In the genomic region with DNA sequence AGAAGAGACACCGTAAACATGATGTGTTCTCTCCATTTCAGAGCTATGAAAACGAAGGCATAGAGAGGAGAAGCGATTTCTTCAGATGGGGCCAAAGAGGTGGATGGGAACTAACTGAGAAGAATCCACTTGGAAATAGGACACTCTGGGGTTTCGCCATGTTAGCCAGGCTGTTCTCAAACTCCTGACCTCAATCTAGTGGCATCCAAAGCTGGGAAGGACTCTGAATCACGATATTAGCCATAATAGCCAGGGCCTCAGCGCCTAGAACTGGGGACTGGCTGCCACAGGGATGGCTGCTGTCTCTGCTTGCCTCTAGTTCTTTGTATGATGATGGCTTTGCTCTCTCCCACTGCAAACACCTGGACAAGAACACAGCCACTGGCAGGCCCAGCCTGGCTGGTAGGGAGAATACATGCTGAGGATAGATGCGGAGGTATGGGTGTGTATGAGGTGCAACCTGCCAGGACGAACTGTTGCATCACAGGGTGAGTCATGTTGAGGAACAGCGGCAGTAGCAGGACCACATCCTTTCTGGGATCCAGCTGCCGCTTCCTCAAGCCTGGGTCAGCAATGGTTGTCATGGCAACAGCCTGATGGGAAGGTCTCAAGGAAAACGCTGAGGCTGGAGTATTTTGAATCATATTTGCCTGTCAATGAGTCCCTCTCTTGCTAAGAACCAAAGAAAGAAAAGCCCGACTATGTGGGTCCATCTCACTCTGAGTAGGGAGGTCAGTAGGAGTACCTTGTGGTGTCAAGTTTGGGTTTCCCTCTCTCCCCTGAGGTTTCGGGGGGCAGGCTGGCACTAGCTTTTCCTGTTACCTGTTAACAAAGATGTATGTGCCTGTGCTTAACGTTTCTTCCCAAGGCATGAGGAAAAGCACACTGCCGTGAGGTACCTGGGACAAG, we compare ENCODE assay signal across 11 cellular contexts. TPM values are rescaled to one million over a fixed set of nuclear protein-coding genes. Genes with fewer than 3 reads are reported as not detected.
DNase-seq lines count a peak whose midpoint lies in the region; ATAC-seq and TF ChIP-seq lines count a peak whose summit lies in the region.
"Had no signal": no experiment of that assay in that cellular context is flagged by ENCODE, and none has a peak within 500 bp of the region (broad histone marks: within the 10 kb centered on the region; RNA-seq: fewer than 3 reads in every experiment).

No MANE protein-coding gene starts in this region.

- no peak overlapping the region for H2BK5ac ChIP-seq in IMR-90 (ENCODE audit: low read depth, low read length, poor library complexity, severe bottlenecking)

- DNase-seq in DMS53 (lab: John Stamatoyannopoulos, UW) (peak; percentile 94), IMR-90 (peak; percentile 93), foreskin fibroblast (peak; percentile 86 to 91), epidermal melanocyte (ENCODE audit: insufficient read length, low spot score) (no peak), NCI-H1048 (lab: John Stamatoyannopoulos, UW) (no peak)
- peak; percentile 83 for DNase-seq in activated CD4-positive, alpha-beta T cell treated with anti-CD3 and anti-CD28 coated beads, Interleukin-2, amount 10 ng/mL, durations not matched to agents 24 days and 14 days
- DNase-seq in stimulated activated CD8-positive, alpha-beta memory T cell treated with anti-CD3 and anti-CD28 coated beads, Interleukin-12 subunit alpha, Interleukin-12 subunit beta, amount 100 ng/mL, for 4 hours (ENCODE audit: low read depth), result peak; percentile 2

- H4K91ac ChIP-seq in IMR-90 (ENCODE audit: insufficient read depth, low read depth, low read length), result no peak overlapping the region

- in situ Hi-C loops in IMR-90 (cut with MboI; ENCODE audit: low sequenced_read_pairs), result no loop called here

- H3K23ac ChIP-seq in IMR-90 (ENCODE audit: low read depth, low read length), result no peak overlapping the region

- peaks cover 5% of the 10 kb centered on the region; the same call in 1 of the 2 replicates for H3K9me3 ChIP-seq in IMR-90 (ENCODE audit: control insufficient read depth, insufficient read depth, low read length)

- no peaks in the 10 kb centered on the region for H3K9me1 ChIP-seq in IMR-90 (ENCODE audit: insufficient read depth, low read length)

- no peaks in the 10 kb centered on the region for H3K36me3 Mint-ChIP-seq in activated CD4-positive, alpha-beta T cell treated with anti-CD3 and anti-CD28 coated beads, Interleukin-2, amount 10 ng/mL, durations not matched to agents 24 days and 14 days (ENCODE audit: low read depth)

- H2BK15ac ChIP-seq in IMR-90 (ENCODE audit: low read depth, low read length), result no peak overlapping the region

- H2AK5ac ChIP-seq in IMR-90 (ENCODE audit: low read depth, low read length), result no peak overlapping the region

- BruUV-seq in IMR-90 (replicated peaks; lab: Mats Ljungman, UMichigan), result no TSS peak

- H3K4me3 Mint-ChIP-seq in activated CD4-positive, alpha-beta T cell treated with anti-CD3 and anti-CD28 coated beads, Interleukin-2, amount 10 ng/mL, durations not matched to agents 24 days and 14 days, result no peak overlapping the region
- H3K4me3 Mint-ChIP-seq: IgD-negative memory B cell; stimulated activated naive CD8-positive, alpha-beta T cell treated with anti-CD3 and anti-CD28 coated beads, Interleukin-15, Interleukin-2, amounts not matched to agents 100 ng/mL and 50 ng/mL, for 24 hours had no signal

- no peak overlapping the region for H3K27ac ChIP-seq in IMR-90 (ENCODE audit: insufficient read depth, low read length)

- no peaks in the 10 kb centered on the region for H3K36me3 ChIP-seq in IMR-90 (ENCODE audit: control insufficient read depth, insufficient read depth, low read length)

- H3K79me1 ChIP-seq in IMR-90 (ENCODE audit: low read depth in 1 of 2, low read length in 2 of 2), result no peaks in the 10 kb centered on the region

- no peak overlapping the region for H2BK20ac ChIP-seq in IMR-90 (ENCODE audit: low read depth, low read length)

- H3K18ac ChIP-seq in IMR-90 (ENCODE audit: low read depth, low read length), result no peak overlapping the region

- H4K8ac ChIP-seq in IMR-90 (ENCODE audit: low read depth in 2 of 2, low read length in 2 of 2), result no peak overlapping the region

- H2AFZ ChIP-seq in IMR-90 (replicated peaks; ENCODE audit: low read length, poor library complexity), result peak overlapping the region; percentile 46

- H3K4me1 ChIP-seq in IMR-90 (ENCODE audit: control insufficient read depth, insufficient read depth, low read length), result no peaks in the 10 kb centered on the region

- no peak overlapping the region for H2BK120ac ChIP-seq in IMR-90 (ENCODE audit: low read depth, low read length)

- no peak for TF ChIP-seq POLR2A in IMR-90 (IDR thresholded peaks at IDR 0.05; ENCODE audit: low read depth, low read length)

- ATAC-seq in IMR-90 (ENCODE audit: low read depth), result peak; percentile 59
- ATAC-seq in HG02571 (IDR thresholded peaks at IDR 0.05; ENCODE audit: unreplicated experiment), result no peak

- H3K27me3 Mint-ChIP-seq in activated CD4-positive, alpha-beta T cell treated with anti-CD3 and anti-CD28 coated beads, Interleukin-2, amount 10 ng/mL, durations not matched to agents 24 days and 14 days, result peaks cover 19% of the 10 kb centered on the region

- peaks cover 21% of the 10 kb centered on the region for H3K27me3 ChIP-seq in IMR-90 (ENCODE audit: control insufficient read depth, insufficient read depth, low read length)

- no peak for TF ChIP-seq RAD21 in IMR-90 (IDR thresholded peaks at IDR 0.05; ENCODE audit: low read length)

- dilution Hi-C loops in IMR-90 (cut with HindIII; ENCODE audit: low sequenced_read_pairs, unreplicated experiment), result no loop called here

- no peaks in the 10 kb centered on the region for H3K9me3 Mint-ChIP-seq in activated CD4-positive, alpha-beta T cell treated with anti-CD3 and anti-CD28 coated beads, Interleukin-2, amount 10 ng/mL, durations not matched to agents 24 days and 14 days
- H3K9me3 Mint-ChIP-seq: stimulated activated naive CD8-positive, alpha-beta T cell treated with anti-CD3 and anti-CD28 coated beads, Interleukin-15, Interleukin-2, amounts not matched to agents 100 ng/mL and 50 ng/mL, for 24 hours had no signal

- H3K4me1 Mint-ChIP-seq in activated CD4-positive, alpha-beta T cell treated with anti-CD3 and anti-CD28 coated beads, Interleukin-2, amount 10 ng/mL, durations not matched to agents 24 days and 14 days, result peaks cover 18% of the 10 kb centered on the region

- CTCF ChIA-PET in IMR-90 (lab: Yijun Ruan, JAX), result no interaction called here

- no peak overlapping the region for H3K56ac ChIP-seq in IMR-90 (ENCODE audit: extremely low read depth, insufficient read depth, low read length)

- H4K5ac ChIP-seq in IMR-90 (ENCODE audit: low read depth, low read length), result no peak overlapping the region

- no peak overlapping the region for H3K9ac ChIP-seq in IMR-90 (ENCODE audit: low read depth, low read length)

- WGBS in IMR-90 (ENCODE audit: extremely low coverage in 2 of 2, insufficient read length in 1 of 2), 2 experiments, result 30% methylated on average over 4 of the region's 15 CpGs; no CpG with 5 or more reads in 1 of the 2 experiments

- H3K27ac Mint-ChIP-seq in activated CD4-positive, alpha-beta T cell treated with anti-CD3 and anti-CD28 coated beads, Interleukin-2, amount 10 ng/mL, durations not matched to agents 24 days and 14 days, result no peak overlapping the region
- H3K27ac Mint-ChIP-seq: stimulated activated naive CD8-positive, alpha-beta T cell treated with anti-CD3 and anti-CD28 coated beads, Interleukin-15, Interleukin-2, amounts not matched to agents 100 ng/mL and 50 ng/mL, for 24 hours had no signal

- TF ChIP-seq CTCF in IMR-90 (conservative IDR thresholded peaks at IDR 0.05; ENCODE audit: low read depth, low read length), result no peak
- TF ChIP-seq CTCF in foreskin fibroblast (IDR thresholded peaks at IDR 0.05; ENCODE audit: low read depth, low read length), result no peak

- no peak overlapping the region for H3K4ac ChIP-seq in IMR-90 (ENCODE audit: low read depth, low read length)

- H2AK9ac ChIP-seq in IMR-90 (replicated peaks; ENCODE audit: low read depth, low read length, poor library complexity), result no peak overlapping the region

- no peak overlapping the region for H3K14ac ChIP-seq in IMR-90 (replicated peaks; ENCODE audit: low read depth, low read length)

- POLR2A ChIA-PET in IMR-90 (lab: Charles Lee; ENCODE audit: unreplicated experiment), result no interaction called here

- no peaks in the 10 kb centered on the region for H4K20me1 ChIP-seq in IMR-90 (ENCODE audit: insufficient read depth, low read length)

- intact Hi-C loops in IMR-90 (cut with micrococcal nuclease), result no loop called here
- intact Hi-C loops in activated CD4-positive, alpha-beta T cell treated with anti-CD3 and anti-CD28 coated beads, Interleukin-2, amount 10 ng/mL, durations not matched to agents 24 days and 14 days (cut with micrococcal nuclease), result no loop called here

- H3K4me3 ChIP-seq in IMR-90 (ENCODE audit: insufficient read depth, low read depth, low read length), result no peak overlapping the region
- H3K4me3 ChIP-seq in foreskin fibroblast (ENCODE audit: low read depth in 1 of 2, low read length in 2 of 2), result no peak overlapping the region

- H3K4me2 ChIP-seq in IMR-90 (ENCODE audit: low read depth, low read length), result no peak overlapping the region

TF ChIP-seq in IMR-90, 13 proteins besides CTCF, POLR2A, EP300 and RAD21 (continues in another document):
- TF ChIP-seq FOS (IDR thresholded peaks at IDR 0.05; ENCODE audit: low read depth, low read length), result peak; percentile 60; the same call in 1 of the 2 replicates
- no peak for TF ChIP-seq MAZ (IDR thresholded peaks at IDR 0.05; ENCODE audit: borderline replicate concordance, low read depth, low read length)
- TF ChIP-seq MXI1 (IDR thresholded peaks at IDR 0.05; ENCODE audit: borderline replicate concordance, low read depth, low read length), result no peak
- TF ChIP-seq SMC3 (IDR thresholded peaks at IDR 0.05; ENCODE audit: low read depth, low read length), result no peak
- TF ChIP-seq CEBPB (IDR thresholded peaks at IDR 0.05; ENCODE audit: low read depth, low read length), result peak; percentile 98
- no peak for TF ChIP-seq NFE2L2 (IDR thresholded peaks at IDR 0.05; ENCODE audit: low read depth, low read length)
- TF ChIP-seq MAFK (IDR thresholded peaks at IDR 0.05; ENCODE audit: low read depth, low read length), result peak; percentile 66
- no peak for TF ChIP-seq RFX5 (IDR thresholded peaks at IDR 0.05; ENCODE audit: low read depth, low read length)

RNA-seq across cellular contexts. Expression of gene CCDC177, which starts 31.1 kb away (rescaled TPM):
- total RNA-seq in IMR-90 (2012; rRNA removed), result not detected in 2 replicates
- not detected in 2 replicates for polyA plus RNA-seq in IMR-90 (2012; rRNA removed)
- polyA plus RNA-seq in IMR-90 (2012; cell fraction: cytosol; rRNA removed), result not detected in 2 replicates
- not detected in 2 replicates for polyA plus RNA-seq in IMR-90 (2012; cell fraction: nucleus; rRNA removed; ENCODE audit: low replicate concordance)
- total RNA-seq in activated CD4-positive, alpha-beta T cell treated with anti-CD3 and anti-CD28 coated beads, Interleukin-2, amount 10 ng/mL, durations not matched to agents 24 days and 14 days, result 0.05 TPM in 1 of 2 replicates, not detected in the other
- total RNA-seq: epithelial cell of proximal tubule had no signal
- polyA plus RNA-seq: IgD-negative memory B cell had no signal

RNA-seq across cellular contexts. Expression of gene PLEKHD1, which starts 59.1 kb away (rescaled TPM):
- under 0.01 TPM in 1 of 2 replicates, not detected in the other for total RNA-seq in IMR-90 (2012; rRNA removed)
- not detected in 2 replicates for polyA plus RNA-seq in IMR-90 (2012; rRNA removed)
- not detected in 2 replicates for polyA plus RNA-seq in IMR-90 (2012; cell fraction: cytosol; rRNA removed)
- polyA plus RNA-seq in IMR-90 (2012; cell fraction: nucleus; rRNA removed; ENCODE audit: low replicate concordance), result 0.05 TPM in 2 replicates
- 0.12 TPM in 1 of 2 replicates, not detected in the other for total RNA-seq in activated CD4-positive, alpha-beta T cell treated with anti-CD3 and anti-CD28 coated beads, Interleukin-2, amount 10 ng/mL, durations not matched to agents 24 days and 14 days

Comparison
In these comparisons a context has a peak if more than half of its experiments do, and no peak if none do; other contexts are left out.
1. DNase-seq: peak in DMS53 (single experiment), IMR-90 (single experiment), activated CD4-positive, alpha-beta T cell treated with anti-CD3 and anti-CD28 coated beads, Interleukin-2, amount 10 ng/mL, durations not matched to agents 24 days and 14 days (single experiment), foreskin fibroblast (2 of 2) and stimulated activated CD8-positive, alpha-beta memory T cell treated with anti-CD3 and anti-CD28 coated beads, Interleukin-12 subunit alpha, Interleukin-12 subunit beta, amount 100 ng/mL, for 4 hours (single experiment); none in epidermal melanocyte (single experiment) and NCI-H1048 (single experiment).